7 cellular contexts compared by ENCODE assay signal in genomic region chr20:14207591-14207990, GRCh38.
"Had no signal": no experiment of that assay in that cellular context is flagged by ENCODE, and none has a peak within 500 bp of the region (broad histone marks: within the 10 kb centered on the region; RNA-seq: fewer than 3 reads in every experiment).

No MANE protein-coding gene starts in this region.

- H3K4me3 Mint-ChIP-seq: H9 had no signal

- H3K4me3 ChIP-seq: GM23248, K562 had no signal

- H2AFZ ChIP-seq: GM23248 had no signal

- H3K27ac Mint-ChIP-seq: H9 had no signal

- ATAC-seq: K562 had no signal

- H3K9ac ChIP-seq: GM23248 had no signal

- H3K27ac ChIP-seq: GM23248 had no signal

- DNase-seq: GM23248, GOT3, H9, HCEC 1CT, IMR-90, KG1 had no signal
